ENCODE assay signal across 15 cellular contexts in genomic region chr20:60993647-60994046, GRCh38.
DNase-seq lines count a peak whose midpoint lies in the region; ATAC-seq and TF ChIP-seq lines count a peak whose summit lies in the region.
"Had no signal": no experiment of that assay in that cellular context is flagged by ENCODE, and none has a peak within 500 bp of the region (broad histone marks: within the 10 kb centered on the region; RNA-seq: fewer than 3 reads in every experiment).

No MANE protein-coding gene starts in this region.

- POLR2A ChIA-PET in HEK293 (lab: Yijun Ruan, JAX) = no interaction called here

- no peak overlapping the region for H3K27ac ChIP-seq in HEK293 (ENCODE audit: extremely low read depth, low read depth, low read length)
- H3K27ac ChIP-seq: suprapubic skin had no signal

- in situ Hi-C loops in Caki2 (cut with HindIII; ENCODE audit: low pct_unique_long_range_greater_than_20kb, low sequenced_read_pairs) = no loop called here

- ATAC-seq in HG02870 (IDR thresholded peaks at IDR 0.05; ENCODE audit: unreplicated experiment) = no peak
- ATAC-seq: mucosa of descending colon, right cardiac atrium had no signal

- H3K4me3 ChIP-seq in HEK293 (ENCODE audit: low read depth, low read length) = no peak overlapping the region
- H3K4me3 ChIP-seq: mucosa of descending colon, suprapubic skin had no signal

- no peaks in the 10 kb centered on the region for H3K4me1 ChIP-seq in HEK293 (ENCODE audit: control insufficient read depth, insufficient read depth, low read length)
- H3K4me1 ChIP-seq: suprapubic skin had no signal

- peak; percentile 10 for DNase-seq in Caki2 (ENCODE audit: low read depth)
- peak; percentile 17 for DNase-seq in SW480 (ENCODE audit: low spot score)
- DNase-seq in iPS-NIHi7 (ENCODE audit: extremely low spot score) = peak; percentile 25
- DNase-seq in activated effector memory CD4-positive, alpha-beta T cell treated with anti-CD3 and anti-CD28 coated beads, Interleukin-2, amount 50 U/mL, for 16 hours = no peak
- no peak for DNase-seq in activated CD4-positive, alpha-beta T cell treated with anti-CD3 and anti-CD28 coated beads for 4 hours
- no peak for DNase-seq in cerebellar nuclear complex (lab: John Stamatoyannopoulos, UW)
- DNase-seq: activated CD4-positive, alpha-beta T cell treated with anti-CD3 and anti-CD28 coated beads, Interleukin-2, amount 10 ng/mL, durations not matched to agents 7 days and 5 days; CD4-positive, alpha-beta memory T cell; GOT3; mucosa of descending colon; NCI-H2227 treated with DMSO at 0.1 percent for 48 hours; right cardiac atrium had no signal

- H3K36me3 ChIP-seq in HEK293 (ENCODE audit: control insufficient read depth in 2 of 2, insufficient read depth in 1 of 2, low read length in 2 of 2) = no peaks in the 10 kb centered on the region
- H3K36me3 ChIP-seq: suprapubic skin had no signal

- TF ChIP-seq CTCF in HEK293 (tag by site-specific recombination; IDR thresholded peaks at IDR 0.05) = no peak

- CTCF ChIA-PET in HEK293 (lab: Yijun Ruan, JAX) = interaction anchor here (1.4 kb wide), 1 partner anchor 233 kb away, joined by 4 read pairs; no protein-coding TSS in a partner anchor

- H3K9me3 ChIP-seq in HEK293 (ENCODE audit: control insufficient read depth, insufficient read depth, low read depth, low read length) = no peaks in the 10 kb centered on the region
- H3K9me3 ChIP-seq: mucosa of descending colon, suprapubic skin had no signal

TF ChIP-seq in HEK293, 187 proteins besides CTCF, POLR2A, EP300 and RAD21:
- TF ChIP-seq ZNF174 (tag by site-specific recombination; IDR thresholded peaks at IDR 0.05) (no peak), ZIC2 (tag by site-specific recombination; IDR thresholded peaks at IDR 0.05) (peak; percentile 6; the same call in 1 of the 2 replicates)

Comparison
In these comparisons a context has a peak if more than half of its experiments do, and no peak if none do; other contexts are left out.
1. DNase-seq: peak in Caki2 (single experiment), SW480 (single experiment) and iPS-NIHi7 (single experiment); none in activated effector memory CD4-positive, alpha-beta T cell treated with anti-CD3 and anti-CD28 coated beads, Interleukin-2, amount 50 U/mL, for 16 hours (single experiment), activated CD4-positive, alpha-beta T cell treated with anti-CD3 and anti-CD28 coated beads for 4 hours (0 of 2) and cerebellar nuclear complex (0 of 2).